In genomic region chr19:41821003-41821735, GRCh38 we compare ENCODE assay signal across 9 cellular contexts. TPM values are rescaled to one million over a fixed set of nuclear protein-coding genes. Genes with fewer than 3 reads are reported as not detected.
DNase-seq lines count a peak whose midpoint lies in the region; ATAC-seq, FAIRE-seq and TF ChIP-seq lines count a peak whose summit lies in the region.
"Had no signal": no experiment of that assay in that cellular context is flagged by ENCODE, and none has a peak within 500 bp of the region (broad histone marks: within the 10 kb centered on the region; RNA-seq: fewer than 3 reads in every experiment).

No MANE protein-coding gene starts in this region.

- no peak overlapping the region for H3K4me2 ChIP-seq in neural progenitor cell

- H3K4me3 Mint-ChIP-seq in CD14-positive monocyte (peak overlapping the region in 1 of 2 donors; percentile 62), neural progenitor cell (no peak overlapping the region)
- H3K4me3 Mint-ChIP-seq in activated CD4-positive, alpha-beta T cell treated with anti-CD3 and anti-CD28 coated beads, Interleukin-2, amount 10 ng/mL, durations not matched to agents 7 days and 5 days = no peak overlapping the region

- intact Hi-C loops in CD14-positive monocyte (cut with micrococcal nuclease) = loop anchor here (1.0 to 2.0 kb wide), 4 partner anchors 28 to 66 kb away; partner anchors contain the start of gene CEACAM6 (in 1 of the 2)

- no peak overlapping the region for H3K27ac Mint-ChIP-seq in CD14-positive monocyte
- H3K27ac Mint-ChIP-seq in activated CD4-positive, alpha-beta T cell treated with anti-CD3 and anti-CD28 coated beads, Interleukin-2, amount 10 ng/mL, durations not matched to agents 7 days and 5 days = no peak overlapping the region
- H3K27ac Mint-ChIP-seq in neural progenitor cell = no peak overlapping the region

- no peaks in the 10 kb centered on the region for H3K9me3 ChIP-seq in neural progenitor cell (ENCODE audit: low read depth)

- POLR2A ChIA-PET in activated CD4-positive, alpha-beta T cell treated with anti-CD3 and anti-CD28 coated beads, Interleukin-2, amount 10 ng/mL, durations not matched to agents 7 days and 5 days (lab: Charles Lee) = no interaction called here

- TF ChIP-seq CTCF in CD14-positive monocyte (IDR thresholded peaks at IDR 0.05) = peak; percentile 84
- peak; percentile 74 for TF ChIP-seq CTCF in epithelial cell of esophagus (IDR thresholded peaks at IDR 0.05; ENCODE audit: insufficient read depth, low read depth, low read length, missing control alignments)
- TF ChIP-seq CTCF in neural progenitor cell (IDR thresholded peaks at IDR 0.05) = peak; percentile 62

- H3K27me3 Mint-ChIP-seq in CD14-positive monocyte (ENCODE audit: low read depth in 3 of 3) (peaks cover 10 to 31% (median 24%) of the 10 kb centered on the region in 3 donors), neural progenitor cell (ENCODE audit: insufficient read depth, low read depth) (peaks cover 6% of the 10 kb centered on the region)
- peaks cover 28% of the 10 kb centered on the region for H3K27me3 Mint-ChIP-seq in activated CD4-positive, alpha-beta T cell treated with anti-CD3 and anti-CD28 coated beads, Interleukin-2, amount 10 ng/mL, durations not matched to agents 7 days and 5 days

- CTCF ChIA-PET in activated CD4-positive, alpha-beta T cell treated with anti-CD3 and anti-CD28 coated beads, Interleukin-2, amount 10 ng/mL, durations not matched to agents 7 days and 5 days (lab: Charles Lee) = interaction anchor here (0.6 to 1.5 kb wide), 9 partner anchors 19 to 1216 kb away, joined by 3 to 10 read pairs (median 4); partner anchors contain the start of gene CEACAM3

- DNase-seq in CD14-positive monocyte (ENCODE audit: low spot score) = no peak
- peak; percentile 69 for DNase-seq in H54 (ENCODE audit: insufficient read length, low spot score)
- DNase-seq in NCI-H345 (lab: John Stamatoyannopoulos, UW) = peak; percentile 63
- peak; percentile 66 for DNase-seq in activated CD4-positive, alpha-beta T cell treated with anti-CD3 and anti-CD28 coated beads, Interleukin-2, amount 10 ng/mL, durations not matched to agents 7 days and 5 days
- peak; percentile 63 for DNase-seq in epithelial cell of esophagus (ENCODE audit: low read depth)
- DNase-seq in neural progenitor cell (ENCODE audit: low spot score) = peak; percentile 53
- DNase-seq in globus pallidus (ENCODE audit: low spot score) = no peak

- no peak for ATAC-seq in HG03354 (IDR thresholded peaks at IDR 0.05; ENCODE audit: poor library complexity, severe bottlenecking, unreplicated experiment)

- H3K36me3 Mint-ChIP-seq in CD14-positive monocyte = no peaks in the 10 kb centered on the region
- no peaks in the 10 kb centered on the region for H3K36me3 Mint-ChIP-seq in activated CD4-positive, alpha-beta T cell treated with anti-CD3 and anti-CD28 coated beads, Interleukin-2, amount 10 ng/mL, durations not matched to agents 7 days and 5 days (ENCODE audit: low read depth)
- no peaks in the 10 kb centered on the region for H3K36me3 Mint-ChIP-seq in neural progenitor cell

- H3K9me3 Mint-ChIP-seq in CD14-positive monocyte (peaks cover 0 to 1% (median 0%) of the 10 kb centered on the region in 7 donors), neural progenitor cell (no peaks in the 10 kb centered on the region)
- H3K9me3 Mint-ChIP-seq in activated CD4-positive, alpha-beta T cell treated with anti-CD3 and anti-CD28 coated beads, Interleukin-2, amount 10 ng/mL, durations not matched to agents 7 days and 5 days = no peaks in the 10 kb centered on the region

- H3K9ac ChIP-seq in neural progenitor cell = no peak overlapping the region

- no peak for TF ChIP-seq POLR2A in H54 (IDR thresholded peaks at IDR 0.05; ENCODE audit: low read depth, low read length)

- no peaks in the 10 kb centered on the region for H3F3A ChIP-seq in neural progenitor cell (ENCODE audit: low read depth)

- H3K36me3 ChIP-seq in neural progenitor cell = no peaks in the 10 kb centered on the region

- peaks cover 11% of the 10 kb centered on the region for H3K27me3 ChIP-seq in neural progenitor cell

- no peaks in the 10 kb centered on the region for H3K79me2 ChIP-seq in neural progenitor cell (ENCODE audit: low read depth)

- FAIRE-seq in H54 (lab: Jason Lieb, UNC) = peak; percentile 83

- H4K20me1 ChIP-seq in neural progenitor cell (ENCODE audit: low read depth) = no peaks in the 10 kb centered on the region

- no peaks in the 10 kb centered on the region for H3K4me1 ChIP-seq in neural progenitor cell

- H2AFZ ChIP-seq in neural progenitor cell (replicated peaks) = no peak overlapping the region

- H3K27ac ChIP-seq in neural progenitor cell = no peak overlapping the region

- H3K4me1 Mint-ChIP-seq in CD14-positive monocyte (peaks cover 11% of the 10 kb centered on the region), neural progenitor cell (no peaks in the 10 kb centered on the region)
- H3K4me1 Mint-ChIP-seq in activated CD4-positive, alpha-beta T cell treated with anti-CD3 and anti-CD28 coated beads, Interleukin-2, amount 10 ng/mL, durations not matched to agents 7 days and 5 days = no peaks in the 10 kb centered on the region

- H3K4me3 ChIP-seq in epithelial cell of esophagus (ENCODE audit: low read length) (no peak overlapping the region), neural progenitor cell (no peak overlapping the region)

RNA-seq across cellular contexts. Expression of gene LYPD4, which starts 23.3 kb away (rescaled TPM):
- not detected for polyA plus RNA-seq in CD14-positive monocyte
- not detected for total RNA-seq in activated CD4-positive, alpha-beta T cell treated with anti-CD3 and anti-CD28 coated beads, Interleukin-2, amount 10 ng/mL, durations not matched to agents 7 days and 5 days
- total RNA-seq in neural progenitor cell (ENCODE audit: low replicate concordance) = not detected in 2 replicates
- total RNA-seq: mononuclear cell had no signal

RNA-seq across cellular contexts. Expression of gene DMRTC2, which starts 23.7 kb away (rescaled TPM):
- polyA plus RNA-seq in CD14-positive monocyte = not detected
- not detected for total RNA-seq in activated CD4-positive, alpha-beta T cell treated with anti-CD3 and anti-CD28 coated beads, Interleukin-2, amount 10 ng/mL, durations not matched to agents 7 days and 5 days
- total RNA-seq in neural progenitor cell (ENCODE audit: low replicate concordance) = not detected in 2 replicates
- total RNA-seq: mononuclear cell had no signal

RNA-seq across cellular contexts. Expression of gene CEACAM3, which starts 24.8 kb away (rescaled TPM):
- 10 to 100 TPM in 1 of 2 donors, 1 to 10 TPM in 1; 5.9 to 11.8 TPM for polyA plus RNA-seq in CD14-positive monocyte
- not detected for total RNA-seq in activated CD4-positive, alpha-beta T cell treated with anti-CD3 and anti-CD28 coated beads, Interleukin-2, amount 10 ng/mL, durations not matched to agents 7 days and 5 days
- total RNA-seq in neural progenitor cell (ENCODE audit: low replicate concordance) = not detected in 2 replicates

RNA-seq across cellular contexts. Expression of gene RPS19, which starts 38.9 kb away (rescaled TPM):
- polyA plus RNA-seq in CD14-positive monocyte = 1,000 to 10,000 TPM; 1,234 to 1,424 TPM
- total RNA-seq in activated CD4-positive, alpha-beta T cell treated with anti-CD3 and anti-CD28 coated beads, Interleukin-2, amount 10 ng/mL, durations not matched to agents 7 days and 5 days = 1,000 to 10,000 TPM; 2,679 to 3,011 TPM
- total RNA-seq in neural progenitor cell (ENCODE audit: low replicate concordance) = 1,422 and 2,398 TPM in 2 replicates

RNA-seq across cellular contexts. Expression of gene CD79A, which starts 55.9 kb away (rescaled TPM):
- polyA plus RNA-seq in CD14-positive monocyte = 1 to 10 TPM; 2.1 to 2.7 TPM
- 1 to 10 TPM; 2.9 to 4.7 TPM for total RNA-seq in activated CD4-positive, alpha-beta T cell treated with anti-CD3 and anti-CD28 coated beads, Interleukin-2, amount 10 ng/mL, durations not matched to agents 7 days and 5 days
- total RNA-seq in neural progenitor cell (ENCODE audit: low replicate concordance) = 0.11 and 0.25 TPM in 2 replicates

Comparison
In these comparisons a context has a peak if more than half of its experiments do, and no peak if none do; other contexts are left out.
1. DNase-seq: peak in H54 (single experiment), NCI-H345 (single experiment), activated CD4-positive, alpha-beta T cell treated with anti-CD3 and anti-CD28 coated beads, Interleukin-2, amount 10 ng/mL, durations not matched to agents 7 days and 5 days (single experiment), epithelial cell of esophagus (single experiment) and neural progenitor cell (single experiment); none in CD14-positive monocyte (single experiment) and globus pallidus (single experiment).
2. Peak in every context shown above with its lines, with median percentiles within 50 percentile points of each other: CTCF ChIP-seq.